Comparison of ENCODE assay signal across 8 cellular contexts in the genomic region with DNA sequence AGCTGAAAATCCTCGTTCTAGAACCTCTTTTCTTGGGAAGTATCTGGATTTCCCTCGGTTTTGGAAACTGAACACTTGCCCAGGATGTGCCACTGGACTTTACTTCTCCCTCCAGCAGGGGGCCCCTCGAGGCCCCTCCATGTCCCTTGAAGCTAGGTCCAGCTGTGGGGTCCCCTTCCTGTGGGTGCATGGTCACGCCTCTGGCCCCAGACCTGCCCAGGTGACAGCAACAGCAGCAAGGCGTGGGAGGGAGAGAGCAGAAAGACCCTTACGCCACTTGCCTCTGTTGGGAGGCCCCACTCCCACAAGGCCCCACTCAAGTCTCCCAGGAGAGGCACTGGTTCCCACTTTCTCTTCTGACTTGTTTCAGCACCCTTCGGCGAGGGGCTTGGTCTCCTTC. TPM values are rescaled to one million over a fixed set of nuclear protein-coding genes. Genes with fewer than 3 reads are reported as not detected.
DNase-seq lines count a peak whose midpoint lies in the region; ATAC-seq and TF ChIP-seq lines count a peak whose summit lies in the region.

No MANE protein-coding gene starts in this region.

- H3K4me1 Mint-ChIP-seq in activated T-helper 1 cell treated with anti-CD3 and anti-CD28 coated beads, Interleukin-12 subunit alpha, Interleukin-12 subunit beta, Interleukin-2, Interleukin-4 antibody, amounts not matched to agents 30 ng/mL and 10 ng/mL and 1 ng/mL, durations not matched to agents 14 hours and 24 hours and 36 hours (ENCODE audit: low read depth) = peaks cover 22% of the 10 kb centered on the region

- no peak for TF ChIP-seq EP300 in SK-N-SH (IDR thresholded peaks at IDR 0.05; ENCODE audit: borderline replicate concordance in 1 of 2, low read depth in 1 of 2, low read length in 1 of 2)

- H3K4me2 ChIP-seq in SK-N-SH = no peak overlapping the region

- H3K27me3 ChIP-seq in SK-N-SH (ENCODE audit: insufficient read depth) = no peaks in the 10 kb centered on the region
- no peaks in the 10 kb centered on the region for H3K27me3 ChIP-seq in testis

- intact Hi-C loops in testis (cut with DNase I; ENCODE audit: low total_unique reads) = loop anchor here (10.0 kb wide), 1 partner anchor 72 kb away; the partner anchor contains the start of gene WDR25
- intact Hi-C loops in activated T-helper 1 cell treated with anti-CD3 and anti-CD28 coated beads, Interleukin-12 subunit alpha, Interleukin-12 subunit beta, Interleukin-2, Interleukin-4 antibody, amounts not matched to agents 30 ng/mL and 10 ng/mL and 1 ng/mL, durations not matched to agents 14 hours and 24 hours and 36 hours (cut with micrococcal nuclease) = loop anchor here (1.0 kb wide), 1 partner anchor 74 kb away; no protein-coding TSS in a partner anchor

- no peak overlapping the region for H3K9ac ChIP-seq in SK-N-SH

- no peak for TF ChIP-seq POLR2A in testis (IDR thresholded peaks at IDR 0.05)

- peaks cover 37% of the 10 kb centered on the region for H4K20me1 ChIP-seq in SK-N-SH (ENCODE audit: insufficient read depth)

- ATAC-seq in SK-N-SH treated with all-trans-retinoic acid at 6 μM for 48 hours = no peak

- TF ChIP-seq RAD21 in SK-N-SH (IDR thresholded peaks at IDR 0.05; ENCODE audit: low read length) = peak; percentile 54

- H3K27me3 Mint-ChIP-seq in activated T-helper 1 cell treated with anti-CD3 and anti-CD28 coated beads, Interleukin-12 subunit alpha, Interleukin-12 subunit beta, Interleukin-2, Interleukin-4 antibody, amounts not matched to agents 30 ng/mL and 10 ng/mL and 1 ng/mL, durations not matched to agents 14 hours and 24 hours and 36 hours (ENCODE audit: insufficient read depth) = peaks cover 7% of the 10 kb centered on the region

- WGBS in SK-N-SH (ENCODE audit: low lambda C conversion rate) = 65% methylated on average over 8 of the region's 8 CpGs
- whole genome bisulfite sequencing in testis, 2 donors = 73 to 74% methylated on average over 7 to 8 of the region's 8 CpGs

- peaks cover 0 to 27% of the 10 kb centered on the region in 2 experiments; a peak in 2 of 4 replicates for H3K4me1 ChIP-seq in SK-N-SH (ENCODE audit: control insufficient read depth in 1 of 2, insufficient read depth in 2 of 2, low read depth in 1 of 2, low read length in 1 of 2)
- H3K4me1 ChIP-seq in testis = peaks cover 21% of the 10 kb centered on the region

- H3F3A ChIP-seq in SK-N-SH (replicated peaks; ENCODE audit: insufficient read depth) = peaks cover 2% of the 10 kb centered on the region

- no peaks in the 10 kb centered on the region for H3K36me3 Mint-ChIP-seq in activated T-helper 1 cell treated with anti-CD3 and anti-CD28 coated beads, Interleukin-12 subunit alpha, Interleukin-12 subunit beta, Interleukin-2, Interleukin-4 antibody, amounts not matched to agents 30 ng/mL and 10 ng/mL and 1 ng/mL, durations not matched to agents 14 hours and 24 hours and 36 hours (ENCODE audit: low read depth)

- H3K36me3 ChIP-seq in SK-N-SH (replicated peaks in 1 of 2; ENCODE audit: control insufficient read depth in 1 of 2, insufficient read depth in 2 of 2, low read length in 1 of 2) = peaks cover 0 to 2% of the 10 kb centered on the region in 2 experiments
- H3K36me3 ChIP-seq in testis (ENCODE audit: low read depth, missing control alignments) = no peaks in the 10 kb centered on the region

- H3K9me3 Mint-ChIP-seq in activated T-helper 1 cell treated with anti-CD3 and anti-CD28 coated beads, Interleukin-12 subunit alpha, Interleukin-12 subunit beta, Interleukin-2, Interleukin-4 antibody, amounts not matched to agents 30 ng/mL and 10 ng/mL and 1 ng/mL, durations not matched to agents 14 hours and 24 hours and 36 hours = no peaks in the 10 kb centered on the region

- no peaks in the 10 kb centered on the region for H3K9me2 ChIP-seq in SK-N-SH

- no peaks in the 10 kb centered on the region for H3K9me3 ChIP-seq in SK-N-SH
- H3K9me3 ChIP-seq in testis = no peaks in the 10 kb centered on the region

- CTCF ChIA-PET in SK-N-SH (lab: Yijun Ruan, JAX) = interaction anchor here (0.8 to 4.0 kb wide), 15 partner anchors 8 to 110 kb away, joined by 3 to 31 read pairs (median 5); a partner anchor contains a TSS

- H3K27ac ChIP-seq in SK-N-SH (ENCODE audit: low read depth in 2 of 2, low read length in 1 of 2) (peak overlapping the region in 1 of 2 experiments; percentile 14; a peak in 1 of 4 replicates), testis (no peak overlapping the region)

- H3K27ac Mint-ChIP-seq in activated T-helper 1 cell treated with anti-CD3 and anti-CD28 coated beads, Interleukin-12 subunit alpha, Interleukin-12 subunit beta, Interleukin-2, Interleukin-4 antibody, amounts not matched to agents 30 ng/mL and 10 ng/mL and 1 ng/mL, durations not matched to agents 14 hours and 24 hours and 36 hours = no peak overlapping the region

- no peak overlapping the region for H2AFZ ChIP-seq in SK-N-SH (ENCODE audit: low read depth)

- TF ChIP-seq CTCF in SK-N-SH (IDR thresholded peaks at IDR 0.05) = peak; percentile 73
- peak; percentile 67 for TF ChIP-seq CTCF in fibroblast of mammary gland (conservative IDR thresholded peaks at IDR 0.05; ENCODE audit: control insufficient read depth, insufficient read depth, low read depth, low read length)
- peak in 2 of 3 experiments; percentile 18 to 30 for TF ChIP-seq CTCF in testis (IDR thresholded peaks at IDR 0.05)

- H3K79me2 ChIP-seq in SK-N-SH (ENCODE audit: insufficient read depth) = peaks cover 63% of the 10 kb centered on the region

- no peak overlapping the region for H3K4me3 Mint-ChIP-seq in activated T-helper 1 cell treated with anti-CD3 and anti-CD28 coated beads, Interleukin-12 subunit alpha, Interleukin-12 subunit beta, Interleukin-2, Interleukin-4 antibody, amounts not matched to agents 30 ng/mL and 10 ng/mL and 1 ng/mL, durations not matched to agents 14 hours and 24 hours and 36 hours

- POLR2A ChIA-PET in SK-N-SH (lab: Yijun Ruan, JAX) = no interaction called here

- peak; percentile 72 for DNase-seq in SK-N-SH
- peak; percentile 5 for DNase-seq in OCI-M1 (lab: John Stamatoyannopoulos, UW)
- no peak for DNase-seq in fibroblast of mammary gland (ENCODE audit: low read depth)
- DNase-seq in testis = no peak
- DNase-seq in activated T-helper 1 cell treated with anti-CD3 and anti-CD28 coated beads, Interleukin-12 subunit alpha, Interleukin-12 subunit beta, Interleukin-2, Interleukin-4 antibody, amounts not matched to agents 30 ng/mL and 10 ng/mL and 1 ng/mL, durations not matched to agents 14 hours and 24 hours and 36 hours (ENCODE audit: low spot score) = no peak
- DNase-seq in NCI-H345 treated with DMSO at 0.1 percent for 48 hours (lab: John Stamatoyannopoulos, UW; ENCODE audit: unreplicated experiment) = no peak
- no peak for DNase-seq in activated T-cell treated with anti-CD3 and anti-CD28 coated beads, Interleukin-2, amount 50 U/mL, for 1 hour

- H3K4me3 ChIP-seq in SK-N-SH (ENCODE audit: low read depth in 2 of 2, low read length in 1 of 2) (no peak overlapping the region), fibroblast of mammary gland (ENCODE audit: control insufficient read depth, low read depth, low read length) (no peak overlapping the region), testis (no peak overlapping the region)

TF ChIP-seq in SK-N-SH, 30 proteins besides CTCF, POLR2A, EP300 and RAD21 (continues in another document):
- no peak for TF ChIP-seq TEAD4 (IDR thresholded peaks at IDR 0.05; ENCODE audit: borderline replicate concordance, insufficient read depth)
- no peak for TF ChIP-seq JUND (IDR thresholded peaks at IDR 0.05)
- no peak for TF ChIP-seq IRF3 (IDR thresholded peaks at IDR 0.05; ENCODE audit: low read depth, low read length)
- TF ChIP-seq POLR2AphosphoS5 (IDR thresholded peaks at IDR 0.05; ENCODE audit: low read depth, low read length) = no peak

TF ChIP-seq in SK-N-SH treated with all-trans-retinoic acid at 6 μM for 48 hours, 23 proteins besides CTCF, POLR2A, EP300 and RAD21 (continues in another document):
- TF ChIP-seq ZFP3 (CRISPR knock-in tag; IDR thresholded peaks at IDR 0.05) = no peak
- no peak for TF ChIP-seq POU6F1 (CRISPR knock-in tag; IDR thresholded peaks at IDR 0.05; ENCODE audit: borderline replicate concordance, low read depth)
- TF ChIP-seq TCF4 (CRISPR knock-in tag; IDR thresholded peaks at IDR 0.05; ENCODE audit: borderline replicate concordance) = no peak

RNA-seq across cellular contexts. Expression of gene SLC25A29, which starts 3.1 kb away (rescaled TPM):
- polyA plus RNA-seq in SK-N-SH (2012; rRNA removed) (66.9 and 84.6 TPM in 2 replicates), testis (ENCODE audit: insufficient read depth, low read depth, low replicate concordance) (72.3 TPM)
- 13.9 and 26.7 TPM in 2 replicates for polyA plus RNA-seq in SK-N-SH (2012; cell fraction: cytosol; rRNA removed)
- 442 and 628 TPM in 2 replicates for polyA plus RNA-seq in SK-N-SH (2012; cell fraction: nucleus; rRNA removed)
- total RNA-seq in testis = 100 to 1,000 TPM; 185 to 322 TPM
- total RNA-seq in activated T-helper 1 cell treated with anti-CD3 and anti-CD28 coated beads, Interleukin-12 subunit alpha, Interleukin-12 subunit beta, Interleukin-2, Interleukin-4 antibody, amounts not matched to agents 30 ng/mL and 10 ng/mL and 1 ng/mL, durations not matched to agents 14 hours and 24 hours and 36 hours = 15.9 and 19.1 TPM in 2 replicates

RNA-seq across cellular contexts. Expression of gene SLC25A47, which starts 20.0 kb away (rescaled TPM):
- polyA plus RNA-seq in SK-N-SH (2012; rRNA removed) (not detected in 2 replicates), testis (ENCODE audit: insufficient read depth, low read depth, low replicate concordance) (0.78 TPM)
- polyA plus RNA-seq in SK-N-SH (2012; cell fraction: cytosol; rRNA removed) = not detected in 2 replicates
- 0.06 TPM in 1 of 2 replicates, not detected in the other for polyA plus RNA-seq in SK-N-SH (2012; cell fraction: nucleus; rRNA removed)
- under 1 TPM; 0.37 to 0.87 TPM for total RNA-seq in testis
- total RNA-seq in activated T-helper 1 cell treated with anti-CD3 and anti-CD28 coated beads, Interleukin-12 subunit alpha, Interleukin-12 subunit beta, Interleukin-2, Interleukin-4 antibody, amounts not matched to agents 30 ng/mL and 10 ng/mL and 1 ng/mL, durations not matched to agents 14 hours and 24 hours and 36 hours = not detected in 2 replicates

Comparison
In these comparisons a context has a peak if more than half of its experiments do, and no peak if none do; other contexts are left out.
1. DNase-seq: peak in SK-N-SH (single experiment) and OCI-M1 (single experiment); none in fibroblast of mammary gland (single experiment), testis (single experiment), activated T-helper 1 cell treated with anti-CD3 and anti-CD28 coated beads, Interleukin-12 subunit alpha, Interleukin-12 subunit beta, Interleukin-2, Interleukin-4 antibody, amounts not matched to agents 30 ng/mL and 10 ng/mL and 1 ng/mL, durations not matched to agents 14 hours and 24 hours and 36 hours (single experiment), NCI-H345 treated with DMSO at 0.1 percent for 48 hours (single experiment) and activated T-cell treated with anti-CD3 and anti-CD28 coated beads, Interleukin-2, amount 50 U/mL, for 1 hour (single experiment).
2. Peak in every context shown above with its lines, with median percentiles within 50 percentile points of each other: CTCF ChIP-seq.